ENCODE assay signal across 8 cellular contexts in the genomic region with DNA sequence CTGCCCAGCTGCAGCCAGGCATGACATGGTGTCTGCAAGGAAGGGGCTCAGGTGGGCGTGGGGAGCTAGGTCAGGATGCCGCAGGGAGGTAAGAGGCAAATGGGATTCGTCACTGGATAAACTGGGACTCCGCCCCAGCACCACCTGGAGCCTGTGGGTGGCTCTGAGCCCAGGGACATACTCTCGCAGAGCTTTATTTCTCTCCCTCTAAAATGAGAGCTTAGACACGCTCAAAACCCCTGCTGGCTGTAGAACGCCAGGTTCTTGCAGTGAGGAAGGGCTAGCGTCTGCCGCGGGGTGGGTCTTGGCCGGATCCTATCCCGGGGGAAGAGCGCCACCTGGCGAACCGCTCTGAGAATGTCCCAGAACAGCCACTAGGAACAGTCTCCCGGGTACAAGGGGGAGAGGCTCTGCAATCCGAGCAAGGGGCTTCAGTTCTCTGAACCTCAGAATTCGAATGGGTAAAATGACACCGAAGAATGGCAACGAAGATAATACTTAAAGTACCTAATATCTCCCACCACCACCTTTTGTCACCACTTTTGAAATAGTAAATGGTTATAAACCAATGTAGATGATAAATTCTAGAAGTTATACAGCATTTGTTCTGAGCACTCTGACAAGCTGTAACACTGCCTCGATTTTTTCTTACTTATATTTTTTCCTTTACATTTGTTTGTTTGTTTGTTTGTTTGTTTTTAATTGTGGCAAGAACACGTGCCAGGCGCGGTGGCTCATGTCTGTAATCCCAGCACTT. TPM values are rescaled to one million over a fixed set of nuclear protein-coding genes. Genes with fewer than 3 reads are reported as not detected.
A peak's percentile ranks its signal among the peaks of the same experiment; 100 is the strongest.
DNase-seq lines count a peak whose midpoint lies in the region; ATAC-seq, FAIRE-seq and TF ChIP-seq lines count a peak whose summit lies in the region.

No MANE protein-coding gene starts in this region.

- no peak overlapping the region for H2BK15ac ChIP-seq in H1 (ENCODE audit: low read length)

- H3K23me2 ChIP-seq in H1 (ENCODE audit: low read depth, low read length): peaks cover 2% of the 10 kb centered on the region; the same call in 1 of the 2 replicates

- POLR2A ChIA-PET in H1 (lab: Charles Lee; ENCODE audit: partially characterized antibody): interaction anchor here (0.7 to 1.9 kb wide), 5 partner anchors 22 to 338 kb away, joined by 3 to 5 read pairs (median 3); no protein-coding TSS in a partner anchor

- no peaks in the 10 kb centered on the region for H3K36me3 Mint-ChIP-seq in memory B cell

- ATAC-seq in GM19025 (IDR thresholded peaks at IDR 0.05; ENCODE audit: low read depth, unreplicated experiment): peak; percentile 84
- peak; percentile 85 for ATAC-seq in HG03439 (IDR thresholded peaks at IDR 0.05; ENCODE audit: unreplicated experiment)
- peak; percentile 98 for ATAC-seq in memory B cell (ENCODE audit: low read depth)

- H2BK120ac ChIP-seq in H1 (replicated peaks; ENCODE audit: low read depth, low read length): no peak overlapping the region

- H3K14ac ChIP-seq in H1 (ENCODE audit: insufficient read length): no peak overlapping the region

- H2BK5ac ChIP-seq in H1 (ENCODE audit: low read depth, low read length): no peak overlapping the region

- no peak for TF ChIP-seq POLR2A in H1 (IDR thresholded peaks at IDR 0.05; ENCODE audit: control extremely low read depth in 1 of 2, low read depth in 2 of 2, low read length in 2 of 2)

- no peak overlapping the region for H3K9ac ChIP-seq in H1 (replicated peaks in 1 of 4; ENCODE audit: extremely low read depth in 1 of 4, low read depth in 3 of 4, low read length in 3 of 4)

- FAIRE-seq in H1 (lab: Jason Lieb, UNC): peak; percentile 92

- TF ChIP-seq CTCF in AG10803 (conservative IDR thresholded peaks at IDR 0.05; ENCODE audit: low read length) (peak; percentile 89), H1 (IDR thresholded peaks at IDR 0.05; ENCODE audit: control extremely low read depth in 1 of 3, insufficient read depth in 1 of 3, low read depth in 1 of 3, low read length in 3 of 3) (peak; percentile 70 to 98 (median 80))

- H3K18ac ChIP-seq in H1 (ENCODE audit: extremely low read depth, low read length): peak overlapping the region; percentile 71; the same call in 1 of the 2 replicates

- H3K27ac ChIP-seq in H1 (ENCODE audit: low read depth, low read length): no peak overlapping the region

- no peak overlapping the region for H3K4ac ChIP-seq in H1 (replicated peaks; ENCODE audit: insufficient read length, low read depth, low read length)

- no peak overlapping the region; the same call in none of the 2 replicates for H4K8ac ChIP-seq in H1 (ENCODE audit: extremely low read depth, insufficient read depth, low read length)

- H3K36me3 ChIP-seq in H1 (ENCODE audit: control insufficient read depth in 2 of 4, insufficient read depth in 4 of 4, low read length in 3 of 4): no peaks in the 10 kb centered on the region

- H3K56ac ChIP-seq in H1 (replicated peaks; ENCODE audit: insufficient read length, low read depth, low read length): no peak overlapping the region

- H4K5ac ChIP-seq in H1 (ENCODE audit: insufficient read length, low read depth, low read length): no peak overlapping the region

- no peak overlapping the region for H3K23ac ChIP-seq in H1 (ENCODE audit: insufficient read length)

- DNase-seq in AG10803 (ENCODE audit: low read depth) (peak; percentile 70), NCI-H82 treated with DMSO at 0.1 percent for 48 hours (lab: John Stamatoyannopoulos, UW; ENCODE audit: unreplicated experiment) (peak; percentile 58), H1 (ENCODE audit: low read depth in 1 of 2, low spot score in 2 of 2) (peak; percentile 79 to 93), memory B cell (ENCODE audit: low spot score in 2 of 2) (peak; percentile 66 to 71)
- DNase-seq in activated CD8-positive, alpha-beta memory T cell treated with anti-CD3 and anti-CD28 coated beads for 48 hours (ENCODE audit: low read depth in 2 of 3, low spot score in 2 of 3): peak; percentile 51 to 61 (median 52)
- DNase-seq in stimulated activated CD8-positive, alpha-beta memory T cell treated with anti-CD3 and anti-CD28 coated beads, Interleukin-12 subunit alpha, Interleukin-12 subunit beta, amount 100 ng/mL, for 24 hours (ENCODE audit: extremely low read depth): peak; percentile 30

- peak overlapping the region; percentile 78; the same call in 1 of the 2 replicates for H2BK12ac ChIP-seq in H1 (ENCODE audit: low read depth, low read length)

- peaks cover 0 to 5% (median 3%) of the 10 kb centered on the region in 4 experiments; a peak in 5 of 7 replicates for H3K4me1 ChIP-seq in H1 (replicated peaks in 1 of 4; ENCODE audit: control insufficient read depth in 3 of 4, insufficient read depth in 4 of 4, low read length in 3 of 4)

- H3K4me2 ChIP-seq in H1 (ENCODE audit: insufficient read depth in 1 of 2, low read depth in 2 of 2, low read length in 2 of 2): peak overlapping the region; percentile 15 to 83; a peak in 3 of 4 replicates

- 23% methylated on average over 24 of the region's 24 CpGs; no CpG with 5 or more reads in 1 of the 2 experiments for WGBS in H1 (ENCODE audit: extremely low coverage in 1 of 2, insufficient coverage in 1 of 2, insufficient read length in 1 of 2, insufficient replicate concordance in 2 of 2, low coverage in 1 of 2, low lambda C conversion rate in 2 of 2, missing lambda C conversion rate in 1 of 2), 2 experiments

- H2AK5ac ChIP-seq in H1 (ENCODE audit: low read depth, low read length): no peak overlapping the region

- peaks cover 0 to 2% (median under 1%) of the 10 kb centered on the region in 4 experiments; a peak in 1 of 7 replicates for H3K27me3 ChIP-seq in H1 (replicated peaks in 1 of 4; ENCODE audit: control insufficient read depth in 3 of 4, extremely low read depth in 1 of 4, insufficient read depth in 3 of 4, low read length in 3 of 4)

- H3K79me2 ChIP-seq in H1 (ENCODE audit: control insufficient read depth in 1 of 2, insufficient read depth in 2 of 2, low read length in 2 of 2): no peaks in the 10 kb centered on the region

- TF ChIP-seq EP300 in H1 (IDR thresholded peaks at IDR 0.05; ENCODE audit: borderline replicate concordance in 1 of 2, low read depth in 2 of 2, low read length in 2 of 2): peak in 1 of 2 experiments; percentile 51; a peak in 1 of 3 replicates

- no peaks in the 10 kb centered on the region for H4K20me1 ChIP-seq in H1 (replicated peaks in 1 of 2; ENCODE audit: control insufficient read depth in 1 of 2, insufficient read depth in 2 of 2, low read length in 2 of 2)

- H2AFZ ChIP-seq in H1 (ENCODE audit: low read length): peak overlapping the region; percentile 81

- H4K91ac ChIP-seq in H1 (replicated peaks; ENCODE audit: insufficient read length, low read length): no peak overlapping the region

- H2BK20ac ChIP-seq in H1 (ENCODE audit: low read length): no peak overlapping the region

- peaks cover 7% of the 10 kb centered on the region for H3K4me1 Mint-ChIP-seq in memory B cell

- H3K79me1 ChIP-seq in H1 (ENCODE audit: low read depth, low read length): no peaks in the 10 kb centered on the region

- H3K27me3 Mint-ChIP-seq in memory B cell: peaks cover 9% of the 10 kb centered on the region

- H3K4me3 Mint-ChIP-seq in memory B cell: no peak overlapping the region

- TF ChIP-seq RAD21 in H1 (IDR thresholded peaks at IDR 0.05 in 1 of 2, conservative IDR thresholded peaks at IDR 0.05 in 1 of 2; ENCODE audit: low read depth in 2 of 2, low read length in 2 of 2): peak; percentile 97 to 99

- peak overlapping the region; percentile 31 for H3K4me3 ChIP-seq in AG10803 (ENCODE audit: low read length)
- peak overlapping the region in 3 of 4 experiments; percentile 23 to 59 (median 38); a peak in 6 of 8 replicates for H3K4me3 ChIP-seq in H1 (ENCODE audit: extremely low read depth in 1 of 4, insufficient read depth in 2 of 4, low read depth in 3 of 4, low read length in 4 of 4)

- H3K9me3 ChIP-seq in H1 (ENCODE audit: insufficient read depth in 2 of 2, low read depth in 1 of 2, low read length in 1 of 2): no peaks in the 10 kb centered on the region

- H3K27ac Mint-ChIP-seq in memory B cell: no peak overlapping the region

- CTCF ChIA-PET in H1 (lab: Charles Lee; ENCODE audit: partially characterized antibody): interaction anchor here (0.6 to 9.3 kb wide), 76 partner anchors 10 to 590 kb away, joined by 3 to 200 read pairs (median 4); a partner anchor contains a TSS

- H3K9me3 Mint-ChIP-seq in memory B cell: peaks cover 4% of the 10 kb centered on the region

TF ChIP-seq in H1, 55 proteins besides CTCF, POLR2A, EP300 and RAD21 (continues in another document):
- TF ChIP-seq TBP (IDR thresholded peaks at IDR 0.05; ENCODE audit: low read depth, low read length): peak; percentile 27; the same call in 1 of the 2 replicates
- no peak for TF ChIP-seq SIX5 (IDR thresholded peaks at IDR 0.05; ENCODE audit: low read depth, low read length)
- no peak for TF ChIP-seq BRCA1 (IDR thresholded peaks at IDR 0.05; ENCODE audit: low read depth, low read length)
- TF ChIP-seq, protein P1, sequence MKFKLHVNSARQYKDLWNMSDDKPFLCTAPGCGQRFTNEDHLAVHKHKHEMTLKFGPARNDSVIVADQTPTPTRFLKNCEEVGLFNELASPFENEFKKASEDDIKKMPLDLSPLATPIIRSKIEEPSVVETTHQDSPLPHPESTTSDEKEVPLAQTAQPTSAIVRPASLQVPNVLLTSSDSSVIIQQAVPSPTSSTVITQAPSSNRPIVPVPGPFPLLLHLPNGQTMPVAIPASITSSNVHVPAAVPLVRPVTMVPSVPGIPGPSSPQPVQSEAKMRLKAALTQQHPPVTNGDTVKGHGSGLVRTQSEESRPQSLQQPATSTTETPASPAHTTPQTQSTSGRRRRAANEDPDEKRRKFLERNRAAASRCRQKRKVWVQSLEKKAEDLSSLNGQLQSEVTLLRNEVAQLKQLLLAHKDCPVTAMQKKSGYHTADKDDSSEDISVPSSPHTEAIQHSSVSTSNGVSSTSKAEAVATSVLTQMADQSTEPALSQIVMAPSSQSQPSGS (IDR thresholded peaks at IDR 0.05; ENCODE audit: low read length): no peak
- no peak for TF ChIP-seq SRF (IDR thresholded peaks at IDR 0.05; ENCODE audit: low read depth, low read length)
- TF ChIP-seq CBX8 (IDR thresholded peaks at IDR 0.05; ENCODE audit: borderline replicate concordance, low read depth, low read length): no peak
- 0 out of 2 replicates have a peak, but pooled peaks have one; percentile 46 for TF ChIP-seq CHD2 (IDR thresholded peaks at IDR 0.05; ENCODE audit: low read length)
- 0 out of 2 replicates have a peak, but pooled peaks have one; percentile 28 for TF ChIP-seq YY1 (IDR thresholded peaks at IDR 0.05; ENCODE audit: low read depth, low read length)

RNA-seq across cellular contexts. Expression of a gene that starts 53.2 kb away (rescaled TPM):
- total RNA-seq in H1 (2021; fragmentation: NEBNext Ultra II Directional; extraction: Animal tissue kit (Norgen Biotek cat#: 25700)): 9.4 and 11.4 TPM in 2 replicates
- polyA plus RNA-seq in H1 (2011; rRNA removed): 5.8 and 7.1 TPM in 2 replicates
- polyA plus RNA-seq in H1 (2011; cell fraction: cytosol; rRNA removed): 8.0 TPM
- 17.1 TPM for polyA plus RNA-seq in H1 (2011; cell fraction: nucleus; rRNA removed)
- 5.4 to 8.5 TPM (median 6.9 TPM) in 4 replicates for polyA plus RNA-seq in H1 (2012, experiment 1 of 2)
- 0.88 TPM for polyA plus RNA-seq in H1 (2012, experiment 2 of 2)
- 3.8 TPM for polyA plus RNA-seq in H1 (2013, experiment 1 of 2)
- polyA plus RNA-seq in H1 (2013, experiment 2 of 2): 3.6 TPM
- polyA minus RNA-seq in H1 (2011; rRNA and poly(A)+ RNA removed): 19.3 and 22.0 TPM in 2 replicates
- polyA minus RNA-seq in H1 (2011; cell fraction: cytosol; rRNA and poly(A)+ RNA removed): 7.9 TPM
- polyA minus RNA-seq in H1 (2011; cell fraction: nucleus; rRNA and poly(A)+ RNA removed): 38.8 TPM

Comparison
In these comparisons a context has a peak if more than half of its experiments do, and no peak if none do; other contexts are left out.
1. DNase-seq: peak in every context shown above with its lines; median percentile 86 in H1; 70 in AG10803; 68 in memory B cell; 58 in NCI-H82 treated with DMSO at 0.1 percent for 48 hours; 52 in activated CD8-positive, alpha-beta memory T cell treated with anti-CD3 and anti-CD28 coated beads for 48 hours; 30 in stimulated activated CD8-positive, alpha-beta memory T cell treated with anti-CD3 and anti-CD28 coated beads, Interleukin-12 subunit alpha, Interleukin-12 subunit beta, amount 100 ng/mL, for 24 hours.